In the genomic region with DNA sequence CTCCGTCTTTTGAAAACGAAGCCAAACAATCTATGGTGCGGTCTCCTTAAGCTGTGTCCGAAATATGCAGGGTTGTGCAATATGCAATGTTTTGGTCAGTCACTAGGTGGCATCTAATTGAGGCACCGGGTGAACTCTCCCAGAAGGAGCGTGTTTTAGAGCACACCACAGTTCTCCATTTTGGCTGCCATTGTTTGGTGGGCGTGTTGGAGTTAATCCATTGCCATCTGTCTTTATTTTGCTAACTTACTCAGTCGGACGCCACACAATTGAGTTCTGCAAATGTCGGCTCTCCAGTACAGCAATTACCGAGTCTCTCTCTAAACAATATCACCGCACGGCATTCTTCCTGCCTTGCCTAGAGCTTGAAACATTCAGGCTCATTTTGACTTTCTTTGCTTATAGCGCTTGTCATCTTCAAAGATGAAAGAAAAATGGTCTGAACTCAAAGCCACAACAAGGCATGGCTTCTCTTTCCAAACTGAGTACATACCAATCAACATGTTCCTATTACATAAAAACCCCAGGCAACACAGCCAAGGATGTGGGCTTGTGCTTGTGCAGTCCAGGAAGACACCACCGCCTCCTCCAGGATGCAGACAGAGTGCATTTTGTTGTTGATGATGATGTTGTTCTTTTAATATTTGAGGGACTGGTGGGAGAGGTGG, we compare ENCODE assay signal across 7 cellular contexts.
A peak's percentile ranks its signal among the peaks of the same experiment; 100 is the strongest.
DNase-seq lines count a peak whose midpoint lies in the region; ATAC-seq, FAIRE-seq and TF ChIP-seq lines count a peak whose summit lies in the region.

No MANE protein-coding gene starts in this region.

- TF ChIP-seq CTCF in kidney (IDR thresholded peaks at IDR 0.05; ENCODE audit: borderline replicate concordance, extremely low read depth, insufficient read depth), result peak; percentile 56

- no peaks in the 10 kb centered on the region for H3K36me3 ChIP-seq in kidney (ENCODE audit: control insufficient read depth in 1 of 2, insufficient read depth in 2 of 2, low read length in 2 of 2)

- H3K9ac ChIP-seq in kidney (ENCODE audit: low read length in 2 of 2), result no peak overlapping the region

- intact Hi-C loops in kidney (cut with DNase I), result no loop called here

- no peaks in the 10 kb centered on the region for H3K9me3 ChIP-seq in kidney (ENCODE audit: control insufficient read depth in 1 of 2, low read length in 2 of 2)

- peak overlapping the region; percentile 78 for H3K27ac ChIP-seq in caudate nucleus (ENCODE audit: low read depth, low read length)
- no peak overlapping the region for H3K27ac ChIP-seq in kidney (ENCODE audit: low read depth in 2 of 2, low read length in 2 of 2)

- peak; percentile 88 for DNase-seq in GM03348 (ENCODE audit: low spot score)
- DNase-seq in NCI-H1092 (lab: John Stamatoyannopoulos, UW), result peak; percentile 37
- DNase-seq in T-helper 22 cell (ENCODE audit: low read depth), result peak; percentile 3
- peak in 27 of 61 donors; percentile 4 to 76 (median 24) for DNase-seq in caudate nucleus (lab: John Stamatoyannopoulos, UW)
- no peak for DNase-seq in kidney
- DNase-seq in stimulated activated CD4-positive, alpha-beta T cell treated with anti-CD3 and anti-CD28 coated beads, TNF-alpha, amount 100 ng/mL, for 24 hours (ENCODE audit: low read depth in 3 of 3), result peak in 2 of 3 experiments; percentile 9 to 12

- no peak overlapping the region for H3K4me3 ChIP-seq in kidney (ENCODE audit: low read length in 2 of 2)

- FAIRE-seq in kidney (lab: Jason Lieb, UNC), result no peak

- no peak for ATAC-seq in GM19023 (IDR thresholded peaks at IDR 0.05; ENCODE audit: unreplicated experiment)

- no peaks in the 10 kb centered on the region for H3K4me1 ChIP-seq in kidney (ENCODE audit: control insufficient read depth in 1 of 2, insufficient read depth in 1 of 2, low read depth in 1 of 2, low read length in 2 of 2)
